26 cellular contexts compared by ENCODE assay signal in the genomic region with DNA sequence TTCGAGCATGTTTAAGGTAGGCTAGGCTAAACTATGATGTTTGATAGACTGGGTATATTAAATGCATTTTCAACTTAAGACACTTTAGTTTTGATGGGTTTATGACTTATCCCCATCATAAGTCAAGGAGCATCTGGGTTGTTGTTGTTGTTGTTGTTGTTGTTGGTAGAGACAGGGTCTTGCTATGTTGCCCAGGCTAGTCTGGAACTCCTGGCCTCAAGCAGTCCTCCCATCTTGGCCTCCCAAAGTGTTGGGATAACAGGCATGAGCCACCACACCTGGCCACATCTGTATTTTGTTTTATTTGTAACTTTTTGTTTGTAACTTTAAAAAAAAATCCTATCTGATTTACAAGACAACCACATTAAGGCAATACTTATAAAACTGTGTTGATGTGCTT. TPM values are rescaled to one million over a fixed set of nuclear protein-coding genes. Genes with fewer than 3 reads are reported as not detected.
"Had no signal": no experiment of that assay in that cellular context is flagged by ENCODE, and none has a peak within 500 bp of the region (broad histone marks: within the 10 kb centered on the region; RNA-seq: fewer than 3 reads in every experiment).

No MANE protein-coding gene starts in this region.

- H3K27ac Mint-ChIP-seq: mesothelial cell of epicardium had no signal

- H3K27me3 Mint-ChIP-seq: naive B cell; naive thymus-derived CD8-positive, alpha-beta T cell had no signal

- FAIRE-seq: endothelial cell of umbilical vein, frontal cortex, islet of Langerhans, keratinocyte had no signal

- DNase-seq: dermis blood vessel endothelial cell; dorsolateral prefrontal cortex; effector CD4-positive, alpha-beta T cell; effector memory CD4-positive, alpha-beta T cell; foreskin keratinocyte; glutamatergic neuron; head of caudate nucleus; heart right ventricle; hippocampal formation; left cardiac atrium; left lung; left ventricle myocardium superior; lower lobe of right lung; mesenchymal stem cell; mucosa of descending colon; naive B cell; naive thymus-derived CD8-positive, alpha-beta T cell had no signal

- H3K4me1 ChIP-seq: esophagus muscularis mucosa, lower lobe of right lung had no signal

- H3K4me3 ChIP-seq: coronary artery, dorsolateral prefrontal cortex, esophagus muscularis mucosa, heart right ventricle, left lung, lower lobe of right lung, mucosa of descending colon had no signal

- H3K4me3 Mint-ChIP-seq: mesothelial cell of epicardium; naive B cell; naive thymus-derived CD8-positive, alpha-beta T cell had no signal

- H3K27ac ChIP-seq: coronary artery, dorsolateral prefrontal cortex, esophagus muscularis mucosa, foreskin keratinocyte, heart right ventricle, left lung, lower lobe of right lung had no signal

- ATAC-seq: foreskin keratinocyte; heart right ventricle; left cardiac atrium; left lung; left ventricle myocardium superior; lower lobe of right lung; mucosa of descending colon; naive thymus-derived CD8-positive, alpha-beta T cell had no signal

- H3K9me3 Mint-ChIP-seq: mesothelial cell of epicardium; naive B cell; naive thymus-derived CD8-positive, alpha-beta T cell had no signal

- H3K27me3 ChIP-seq: dorsolateral prefrontal cortex, esophagus muscularis mucosa, foreskin keratinocyte, heart right ventricle, left lung had no signal

- H3K9me3 ChIP-seq: esophagus muscularis mucosa, heart right ventricle, left lung, lower lobe of right lung, mucosa of descending colon had no signal

RNA-seq across cellular contexts. Expression of a gene that starts 54.1 kb away (rescaled TPM):
- total RNA-seq: dermis blood vessel endothelial cell, epithelial cell of proximal tubule, fibroblast of villous mesenchyme had no signal
